1 cellular context compared by ENCODE assay signal in genomic region chr11:73995247-73995646, GRCh38.
TF ChIP-seq lines count a peak whose summit lies in the region.

No MANE protein-coding gene starts in this region.

TF ChIP-seq in WTC11, 78 proteins besides CTCF, POLR2A, EP300 and RAD21 (continued from another document):
- TF ChIP-seq ZBTB43 (CRISPR knock-in tag; IDR thresholded peaks at IDR 0.05) (no peak), ZNF416 (CRISPR knock-in tag; IDR thresholded peaks at IDR 0.05) (no peak), FOXP4 (CRISPR knock-in tag; IDR thresholded peaks at IDR 0.05) (no peak), TEAD1 (CRISPR knock-in tag; IDR thresholded peaks at IDR 0.05) (no peak), FOXK1 (CRISPR knock-in tag; IDR thresholded peaks at IDR 0.05) (no peak), NFATC4 (CRISPR knock-in tag; IDR thresholded peaks at IDR 0.05) (no peak), CREB1 (CRISPR knock-in tag; IDR thresholded peaks at IDR 0.05) (no peak), ZBTB21 (CRISPR knock-in tag; IDR thresholded peaks at IDR 0.05; ENCODE audit: borderline replicate concordance) (no peak), GRHL2 (CRISPR knock-in tag; IDR thresholded peaks at IDR 0.05; ENCODE audit: insufficient replicate concordance, severe bottlenecking) (no peak), MLX (CRISPR knock-in tag; IDR thresholded peaks at IDR 0.05) (no peak)
